In genomic region chr4:143745874-143746273, GRCh38 we compare ENCODE assay signal across 9 cellular contexts. TPM values are rescaled to one million over a fixed set of nuclear protein-coding genes. Genes with fewer than 3 reads are reported as not detected.
"Had no signal": no experiment of that assay in that cellular context is flagged by ENCODE, and none has a peak within 500 bp of the region (broad histone marks: within the 10 kb centered on the region; RNA-seq: fewer than 3 reads in every experiment).

No MANE protein-coding gene starts in this region.

- H3K36me3 Mint-ChIP-seq: IgD-negative memory B cell had no signal

- H3K4me3 Mint-ChIP-seq: IgD-negative memory B cell had no signal

- H3K9me3 Mint-ChIP-seq: IgD-negative memory B cell had no signal

- H3K9ac ChIP-seq: KMS-11 had no signal

- H3K4me2 ChIP-seq: KMS-11 had no signal

- DNase-seq: Karpas-422, KBM-7, KG1 had no signal

- H3K4me1 Mint-ChIP-seq: IgD-negative memory B cell had no signal

- FAIRE-seq: HTR-8/SVneo had no signal

- H3K27ac ChIP-seq: HL-60, KMS-11 had no signal

- H3K27ac Mint-ChIP-seq: IgD-negative memory B cell had no signal

- H3K27me3 Mint-ChIP-seq: IgD-negative memory B cell had no signal

RNA-seq across cellular contexts. Expression of gene FREM3, which starts 45.4 kb away (rescaled TPM):
- total RNA-seq: HT-29, HT1080 had no signal
